ENCODE assay signal across 1 cellular context in genomic region chr11:112086422-112087191, GRCh38.
TF ChIP-seq lines count a peak whose summit lies in the region.

SDHD (plus strand) TSS chr11:112086873; CDS start chr11:112086908, 35 bp downstream.
TIMM8B (minus strand) TSS chr11:112086756; CDS start chr11:112086723, 33 bp downstream.

TF ChIP-seq in HepG2, 621 proteins besides CTCF, POLR2A, EP300 and RAD21 (continued from another document and continues in another):
- TF ChIP-seq, protein P1, sequence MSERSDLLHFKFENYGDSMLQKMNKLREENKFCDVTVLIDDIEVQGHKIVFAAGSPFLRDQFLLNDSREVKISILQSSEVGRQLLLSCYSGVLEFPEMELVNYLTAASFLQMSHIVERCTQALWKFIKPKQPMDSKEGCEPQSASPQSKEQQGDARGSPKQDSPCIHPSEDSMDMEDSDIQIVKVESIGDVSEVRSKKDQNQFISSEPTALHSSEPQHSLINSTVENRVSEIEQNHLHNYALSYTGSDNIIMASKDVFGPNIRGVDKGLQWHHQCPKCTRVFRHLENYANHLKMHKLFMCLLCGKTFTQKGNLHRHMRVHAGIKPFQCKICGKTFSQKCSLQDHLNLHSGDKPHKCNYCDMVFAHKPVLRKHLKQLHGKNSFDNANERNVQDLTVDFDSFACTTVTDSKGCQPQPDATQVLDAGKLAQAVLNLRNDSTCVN (CRISPR knock-in tag; IDR thresholded peaks at IDR 0.05; ENCODE audit: borderline replicate concordance) = peak; percentile 71; the same call in 1 of the 2 replicates
- TF ChIP-seq ZNF746 (CRISPR knock-in tag; IDR thresholded peaks at IDR 0.05) (no peak), SCMH1 (CRISPR knock-in tag; IDR thresholded peaks at IDR 0.05; ENCODE audit: borderline replicate concordance) (no peak), ZNF235 (CRISPR knock-in tag; IDR thresholded peaks at IDR 0.05; ENCODE audit: borderline replicate concordance) (no peak), ZNF274 (CRISPR knock-in tag; IDR thresholded peaks at IDR 0.05) (peak; percentile 92; the same call in 1 of the 2 replicates), ZNF441 (CRISPR knock-in tag; IDR thresholded peaks at IDR 0.05; ENCODE audit: borderline replicate concordance) (no peak; the same call in 1 of the 2 replicates), HIVEP1 (CRISPR knock-in tag; IDR thresholded peaks at IDR 0.05) (peak; percentile 40; the same call in 1 of the 2 replicates), KDM1A (CRISPR knock-in tag; IDR thresholded peaks at IDR 0.05) (no peak), SP140L (CRISPR knock-in tag; IDR thresholded peaks at IDR 0.05; ENCODE audit: borderline replicate concordance) (0 out of 2 replicates have a peak, but pooled peaks have one; percentile 22), FIP1L1 (IDR thresholded peaks at IDR 0.05; ENCODE audit: borderline replicate concordance, insufficient read depth, low read depth, low read length) (peak; percentile 39; the same call in 1 of the 2 replicates), ADNP (CRISPR knock-in tag; IDR thresholded peaks at IDR 0.05) (no peak), ZNF660 (CRISPR knock-in tag; IDR thresholded peaks at IDR 0.05; ENCODE audit: borderline replicate concordance, low read depth) (no peak), SNRNP70 (IDR thresholded peaks at IDR 0.05; ENCODE audit: low read depth, low read length) (no peak), TRIM22 (IDR thresholded peaks at IDR 0.05) (no peak), ZNF816 (CRISPR knock-in tag; IDR thresholded peaks at IDR 0.05; ENCODE audit: borderline replicate concordance) (peak; percentile 47; the same call in 1 of the 2 replicates), CHD4 (IDR thresholded peaks at IDR 0.05; ENCODE audit: borderline replicate concordance, low read length) (no peak), ZIK1 (CRISPR knock-in tag; IDR thresholded peaks at IDR 0.05; ENCODE audit: borderline replicate concordance, low read depth) (no peak; the same call in 1 of the 2 replicates), ZNF530 (CRISPR knock-in tag; IDR thresholded peaks at IDR 0.05; ENCODE audit: low read depth) (no peak), SIX4 (CRISPR knock-in tag; IDR thresholded peaks at IDR 0.05) (no peak), ZFP36 (IDR thresholded peaks at IDR 0.05; ENCODE audit: borderline replicate concordance, low read depth, low read length, partially characterized antibody) (no peak), ZNF121 (CRISPR knock-in tag; IDR thresholded peaks at IDR 0.05) (no peak), ZNF546 (CRISPR knock-in tag; conservative IDR thresholded peaks at IDR 0.05) (no peak; the same call in 1 of the 2 replicates), MXI1 (IDR thresholded peaks at IDR 0.05; ENCODE audit: borderline replicate concordance, low read depth, low read length) (peak; percentile 54; the same call in 1 of the 3 replicates), KDM6A (CRISPR knock-in tag; IDR thresholded peaks at IDR 0.05; ENCODE audit: low read depth) (no peak), RORA (CRISPR knock-in tag; IDR thresholded peaks at IDR 0.05) (no peak), TFE3 (CRISPR knock-in tag; IDR thresholded peaks at IDR 0.05) (no peak), MYNN (CRISPR knock-in tag; IDR thresholded peaks at IDR 0.05; ENCODE audit: low read depth) (no peak; the same call in 1 of the 2 replicates), MAFG (CRISPR knock-in tag; IDR thresholded peaks at IDR 0.05) (no peak), ZNF615 (CRISPR knock-in tag; IDR thresholded peaks at IDR 0.05; ENCODE audit: borderline replicate concordance) (no peak), ISL2 (CRISPR knock-in tag; IDR thresholded peaks at IDR 0.05) (peak; percentile 59; the same call in 1 of the 2 replicates), GABPB1 (CRISPR knock-in tag; IDR thresholded peaks at IDR 0.05) (peak; percentile 100), ARID5B (CRISPR knock-in tag; IDR thresholded peaks at IDR 0.05) (peak; percentile 54), MTF2 (CRISPR knock-in tag; IDR thresholded peaks at IDR 0.05; ENCODE audit: borderline replicate concordance) (no peak), ZFY (CRISPR knock-in tag; IDR thresholded peaks at IDR 0.05) (peak; percentile 65; the same call in 1 of the 2 replicates), ZNF468 (CRISPR knock-in tag; IDR thresholded peaks at IDR 0.05) (0 out of 2 replicates have a peak, but pooled peaks have one; percentile 46), SAFB2 (CRISPR knock-in tag; IDR thresholded peaks at IDR 0.05; ENCODE audit: borderline replicate concordance, low read depth) (peak; percentile 80; the same call in 1 of the 2 replicates), KLF16 (CRISPR knock-in tag; IDR thresholded peaks at IDR 0.05) (peak in 1 of 2 experiments; percentile 62; a peak in 2 of 4 replicates)
- TF ChIP-seq, protein P2, sequence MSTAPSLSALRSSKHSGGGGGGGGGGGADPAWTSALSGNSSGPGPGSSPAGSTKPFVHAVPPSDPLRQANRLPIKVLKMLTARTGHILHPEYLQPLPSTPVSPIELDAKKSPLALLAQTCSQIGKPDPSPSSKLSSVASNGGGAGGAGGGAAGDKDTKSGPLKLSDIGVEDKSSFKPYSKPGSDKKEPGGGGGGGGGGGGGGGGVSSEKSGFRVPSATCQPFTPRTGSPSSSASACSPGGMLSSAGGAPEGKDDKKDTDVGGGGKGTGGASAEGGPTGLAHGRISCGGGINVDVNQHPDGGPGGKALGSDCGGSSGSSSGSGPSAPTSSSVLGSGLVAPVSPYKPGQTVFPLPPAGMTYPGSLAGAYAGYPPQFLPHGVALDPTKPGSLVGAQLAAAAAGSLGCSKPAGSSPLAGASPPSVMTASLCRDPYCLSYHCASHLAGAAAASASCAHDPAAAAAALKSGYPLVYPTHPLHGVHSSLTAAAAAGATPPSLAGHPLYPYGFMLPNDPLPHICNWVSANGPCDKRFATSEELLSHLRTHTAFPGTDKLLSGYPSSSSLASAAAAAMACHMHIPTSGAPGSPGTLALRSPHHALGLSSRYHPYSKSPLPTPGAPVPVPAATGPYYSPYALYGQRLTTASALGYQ (CRISPR knock-in tag; IDR thresholded peaks at IDR 0.05) = 0 out of 2 replicates have a peak, but pooled peaks have one; percentile 41
- TF ChIP-seq, protein P3, sequence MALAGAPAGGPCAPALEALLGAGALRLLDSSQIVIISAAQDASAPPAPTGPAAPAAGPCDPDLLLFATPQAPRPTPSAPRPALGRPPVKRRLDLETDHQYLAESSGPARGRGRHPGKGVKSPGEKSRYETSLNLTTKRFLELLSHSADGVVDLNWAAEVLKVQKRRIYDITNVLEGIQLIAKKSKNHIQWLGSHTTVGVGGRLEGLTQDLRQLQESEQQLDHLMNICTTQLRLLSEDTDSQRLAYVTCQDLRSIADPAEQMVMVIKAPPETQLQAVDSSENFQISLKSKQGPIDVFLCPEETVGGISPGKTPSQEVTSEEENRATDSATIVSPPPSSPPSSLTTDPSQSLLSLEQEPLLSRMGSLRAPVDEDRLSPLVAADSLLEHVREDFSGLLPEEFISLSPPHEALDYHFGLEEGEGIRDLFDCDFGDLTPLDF (CRISPR knock-in tag; IDR thresholded peaks at IDR 0.05) = peak; percentile 50; the same call in 1 of the 2 replicates
- TF ChIP-seq, protein P4, sequence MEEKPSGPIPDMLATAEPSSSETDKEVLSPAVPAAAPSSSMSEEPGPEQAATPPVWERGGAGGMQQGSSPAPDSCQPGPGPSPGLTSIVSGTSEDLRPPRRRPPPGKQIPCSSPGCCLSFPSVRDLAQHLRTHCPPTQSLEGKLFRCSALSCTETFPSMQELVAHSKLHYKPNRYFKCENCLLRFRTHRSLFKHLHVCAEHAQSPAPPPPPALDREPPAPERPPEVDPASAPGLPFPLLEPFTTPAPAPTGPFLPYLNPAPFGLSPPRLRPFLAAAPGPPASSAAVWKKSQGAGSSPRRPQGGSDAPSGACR (CRISPR knock-in tag; IDR thresholded peaks at IDR 0.05) = 0 out of 2 replicates have a peak, but pooled peaks have one; percentile 51
- TF ChIP-seq, protein P5, sequence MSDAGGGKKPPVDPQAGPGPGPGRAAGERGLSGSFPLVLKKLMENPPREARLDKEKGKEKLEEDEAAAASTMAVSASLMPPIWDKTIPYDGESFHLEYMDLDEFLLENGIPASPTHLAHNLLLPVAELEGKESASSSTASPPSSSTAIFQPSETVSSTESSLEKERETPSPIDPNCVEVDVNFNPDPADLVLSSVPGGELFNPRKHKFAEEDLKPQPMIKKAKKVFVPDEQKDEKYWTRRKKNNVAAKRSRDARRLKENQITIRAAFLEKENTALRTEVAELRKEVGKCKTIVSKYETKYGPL (CRISPR knock-in tag; IDR thresholded peaks at IDR 0.05) = no peak
- TF ChIP-seq, protein P6, sequence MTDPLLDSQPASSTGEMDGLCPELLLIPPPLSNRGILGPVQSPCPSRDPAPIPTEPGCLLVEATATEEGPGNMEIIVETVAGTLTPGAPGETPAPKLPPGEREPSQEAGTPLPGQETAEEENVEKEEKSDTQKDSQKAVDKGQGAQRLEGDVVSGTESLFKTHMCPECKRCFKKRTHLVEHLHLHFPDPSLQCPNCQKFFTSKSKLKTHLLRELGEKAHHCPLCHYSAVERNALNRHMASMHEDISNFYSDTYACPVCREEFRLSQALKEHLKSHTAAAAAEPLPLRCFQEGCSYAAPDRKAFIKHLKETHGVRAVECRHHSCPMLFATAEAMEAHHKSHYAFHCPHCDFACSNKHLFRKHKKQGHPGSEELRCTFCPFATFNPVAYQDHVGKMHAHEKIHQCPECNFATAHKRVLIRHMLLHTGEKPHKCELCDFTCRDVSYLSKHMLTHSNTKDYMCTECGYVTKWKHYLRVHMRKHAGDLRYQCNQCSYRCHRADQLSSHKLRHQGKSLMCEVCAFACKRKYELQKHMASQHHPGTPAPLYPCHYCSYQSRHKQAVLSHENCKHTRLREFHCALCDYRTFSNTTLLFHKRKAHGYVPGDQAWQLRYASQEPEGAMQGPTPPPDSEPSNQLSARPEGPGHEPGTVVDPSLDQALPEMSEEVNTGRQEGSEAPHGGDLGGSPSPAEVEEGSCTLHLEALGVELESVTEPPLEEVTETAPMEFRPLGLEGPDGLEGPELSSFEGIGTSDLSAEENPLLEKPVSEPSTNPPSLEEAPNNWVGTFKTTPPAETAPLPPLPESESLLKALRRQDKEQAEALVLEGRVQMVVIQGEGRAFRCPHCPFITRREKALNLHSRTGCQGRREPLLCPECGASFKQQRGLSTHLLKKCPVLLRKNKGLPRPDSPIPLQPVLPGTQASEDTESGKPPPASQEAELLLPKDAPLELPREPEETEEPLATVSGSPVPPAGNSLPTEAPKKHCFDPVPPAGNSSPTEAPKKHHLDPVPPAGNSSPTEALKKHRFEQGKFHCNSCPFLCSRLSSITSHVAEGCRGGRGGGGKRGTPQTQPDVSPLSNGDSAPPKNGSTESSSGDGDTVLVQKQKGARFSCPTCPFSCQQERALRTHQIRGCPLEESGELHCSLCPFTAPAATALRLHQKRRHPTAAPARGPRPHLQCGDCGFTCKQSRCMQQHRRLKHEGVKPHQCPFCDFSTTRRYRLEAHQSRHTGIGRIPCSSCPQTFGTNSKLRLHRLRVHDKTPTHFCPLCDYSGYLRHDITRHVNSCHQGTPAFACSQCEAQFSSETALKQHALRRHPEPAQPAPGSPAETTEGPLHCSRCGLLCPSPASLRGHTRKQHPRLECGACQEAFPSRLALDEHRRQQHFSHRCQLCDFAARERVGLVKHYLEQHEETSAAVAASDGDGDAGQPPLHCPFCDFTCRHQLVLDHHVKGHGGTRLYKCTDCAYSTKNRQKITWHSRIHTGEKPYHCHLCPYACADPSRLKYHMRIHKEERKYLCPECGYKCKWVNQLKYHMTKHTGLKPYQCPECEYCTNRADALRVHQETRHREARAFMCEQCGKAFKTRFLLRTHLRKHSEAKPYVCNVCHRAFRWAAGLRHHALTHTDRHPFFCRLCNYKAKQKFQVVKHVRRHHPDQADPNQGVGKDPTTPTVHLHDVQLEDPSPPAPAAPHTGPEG (CRISPR knock-in tag; IDR thresholded peaks at IDR 0.05) = no peak
